Comparison of ENCODE assay signal across 19 cellular contexts in genomic region chr12:45959728-45960127, GRCh38. TPM values are rescaled to one million over a fixed set of nuclear protein-coding genes. Genes with fewer than 3 reads are reported as not detected.
A peak's percentile ranks its signal among the peaks of the same experiment; 100 is the strongest.
DNase-seq lines count a peak whose midpoint lies in the region; ATAC-seq and TF ChIP-seq lines count a peak whose summit lies in the region.
"Had no signal": no experiment of that assay in that cellular context is flagged by ENCODE, and none has a peak within 500 bp of the region (broad histone marks: within the 10 kb centered on the region; RNA-seq: fewer than 3 reads in every experiment).

No MANE protein-coding gene starts in this region.

- intact Hi-C loops in natural killer cell (cut with micrococcal nuclease) = no loop called here
- intact Hi-C loops in left colon (cut with DNase I, micrococcal nuclease) = no loop called here

- peaks cover 35 to 36% of the 10 kb centered on the region in 2 donors for H3K4me1 Mint-ChIP-seq in natural killer cell
- peaks cover 18 to 20% of the 10 kb centered on the region in 2 donors for H3K4me1 Mint-ChIP-seq in natural killer cell treated with Interleukin-12 subunit alpha and Interleukin-12 subunit beta and Interleukin-15 and Interleukin-18, amount 100 ng/mL, for 72 hours (ENCODE audit: low read depth in 2 of 2)

- H3K36me3 Mint-ChIP-seq in natural killer cell = peaks cover 11% of the 10 kb centered on the region
- H3K36me3 Mint-ChIP-seq in natural killer cell treated with Interleukin-12 subunit alpha and Interleukin-12 subunit beta and Interleukin-15 and Interleukin-18, amount 100 ng/mL, for 72 hours = peaks cover 12% of the 10 kb centered on the region

- no peak for TF ChIP-seq CTCF in natural killer cell (IDR thresholded peaks at IDR 0.05)

- no peak for ATAC-seq in natural killer cell
- no peak for ATAC-seq in natural killer cell treated with Interleukin-12 subunit alpha and Interleukin-12 subunit beta and Interleukin-15 and Interleukin-18, amount 100 ng/mL, for 72 hours
- ATAC-seq in left colon = peak; percentile 81
- no peak for ATAC-seq in GM21526 (IDR thresholded peaks at IDR 0.05; ENCODE audit: low FRiP score, unreplicated experiment)
- ATAC-seq: HCT116 had no signal

- H3K27ac Mint-ChIP-seq in natural killer cell = peak overlapping the region; percentile 11 to 29
- no peak overlapping the region for H3K27ac Mint-ChIP-seq in natural killer cell treated with Interleukin-12 subunit alpha and Interleukin-12 subunit beta and Interleukin-15 and Interleukin-18, amount 100 ng/mL, for 72 hours

- H3K9me3 Mint-ChIP-seq in natural killer cell = no peaks in the 10 kb centered on the region
- no peaks in the 10 kb centered on the region for H3K9me3 Mint-ChIP-seq in natural killer cell treated with Interleukin-12 subunit alpha and Interleukin-12 subunit beta and Interleukin-15 and Interleukin-18, amount 100 ng/mL, for 72 hours

- no peak overlapping the region for H3K4me3 Mint-ChIP-seq in natural killer cell
- H3K4me3 Mint-ChIP-seq in natural killer cell treated with Interleukin-12 subunit alpha and Interleukin-12 subunit beta and Interleukin-15 and Interleukin-18, amount 100 ng/mL, for 72 hours = no peak overlapping the region
- H3K4me3 Mint-ChIP-seq: CD4-positive, CD25-positive, alpha-beta regulatory T cell had no signal

- peak; percentile 1 for DNase-seq in NCI-H2227 treated with DMSO at 0.1 percent for 48 hours (lab: John Stamatoyannopoulos, UW)
- DNase-seq in NCI-H2227 (lab: John Stamatoyannopoulos, UW; ENCODE audit: unreplicated experiment) = no peak
- no peak for DNase-seq in natural killer cell
- no peak for DNase-seq in natural killer cell treated with Interleukin-12 subunit alpha and Interleukin-12 subunit beta and Interleukin-15 and Interleukin-18, amount 100 ng/mL, for 72 hours (ENCODE audit: low spot score)
- no peak for DNase-seq in left colon
- DNase-seq in activated effector memory CD4-positive, alpha-beta T cell treated with anti-CD3 and anti-CD28 coated beads, Interleukin-2, amount 50 U/mL, for 16 hours = no peak
- DNase-seq: CD4-positive, CD25-positive, alpha-beta regulatory T cell; DMS153; DND-41; IMR-90; KG1; MG63; NCI-H1436; NCI-H345; NCI-H510A treated with DMSO at 0.1 percent for 48 hours; RPMI8226; SHP77 had no signal

- no peaks in the 10 kb centered on the region for H3K27me3 Mint-ChIP-seq in natural killer cell (ENCODE audit: low read depth in 2 of 2)
- H3K27me3 Mint-ChIP-seq in natural killer cell treated with Interleukin-12 subunit alpha and Interleukin-12 subunit beta and Interleukin-15 and Interleukin-18, amount 100 ng/mL, for 72 hours = no peaks in the 10 kb centered on the region

RNA-seq across cellular contexts. Expression of gene SCAF11, which starts 30.6 kb away (rescaled TPM):
- total RNA-seq in natural killer cell (100 to 1,000 TPM; 208 to 232 (median 220) TPM), left colon (100 to 1,000 TPM in 1 of 2 donors, 10 to 100 TPM in 1; 97.9 to 103 TPM)
- 100 to 1,000 TPM; 106 to 117 TPM for total RNA-seq in natural killer cell treated with Interleukin-12 subunit alpha and Interleukin-12 subunit beta and Interleukin-15 and Interleukin-18, amount 100 ng/mL, for 72 hours

Comparison
In these comparisons a context has a peak if more than half of its experiments do, and no peak if none do; other contexts are left out.
1. H3K27ac Mint-ChIP-seq: peak in natural killer cell (2 of 2); none in natural killer cell treated with Interleukin-12 subunit alpha and Interleukin-12 subunit beta and Interleukin-15 and Interleukin-18, amount 100 ng/mL, for 72 hours (0 of 2).